1 cellular context compared by ENCODE assay signal in genomic region chr2:238174701-238175100, GRCh38.
TF ChIP-seq lines count a peak whose summit lies in the region.

No MANE protein-coding gene starts in this region.

TF ChIP-seq in HepG2, 621 proteins besides CTCF, POLR2A, EP300 and RAD21:
- TF ChIP-seq GMEB2 (CRISPR knock-in tag; IDR thresholded peaks at IDR 0.05; ENCODE audit: low read depth) (no peak), STAT5B (CRISPR knock-in tag; IDR thresholded peaks at IDR 0.05) (no peak), YY1 (IDR thresholded peaks at IDR 0.05; ENCODE audit: insufficient read depth, insufficient replicate concordance, low read depth, low read length) (no peak), ETV6 (CRISPR knock-in tag; conservative IDR thresholded peaks at IDR 0.05) (no peak), RFX1 (IDR thresholded peaks at IDR 0.05) (no peak), NPAS2 (CRISPR knock-in tag; IDR thresholded peaks at IDR 0.05; ENCODE audit: borderline replicate concordance) (no peak), ZNF552 (CRISPR knock-in tag; IDR thresholded peaks at IDR 0.05; ENCODE audit: borderline replicate concordance) (no peak), ESRRA (CRISPR knock-in tag; IDR thresholded peaks at IDR 0.05; ENCODE audit: low read depth) (no peak), ZNF317 (CRISPR knock-in tag; IDR thresholded peaks at IDR 0.05) (no peak), ZNF557 (CRISPR knock-in tag; IDR thresholded peaks at IDR 0.05) (no peak), ZNF33A (CRISPR knock-in tag; IDR thresholded peaks at IDR 0.05; ENCODE audit: borderline replicate concordance) (no peak), RBAK (CRISPR knock-in tag; IDR thresholded peaks at IDR 0.05) (no peak), MYPOP (CRISPR knock-in tag; IDR thresholded peaks at IDR 0.05) (no peak)
- TF ChIP-seq, protein P1, sequence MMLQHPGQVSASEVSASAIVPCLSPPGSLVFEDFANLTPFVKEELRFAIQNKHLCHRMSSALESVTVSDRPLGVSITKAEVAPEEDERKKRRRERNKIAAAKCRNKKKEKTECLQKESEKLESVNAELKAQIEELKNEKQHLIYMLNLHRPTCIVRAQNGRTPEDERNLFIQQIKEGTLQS (CRISPR knock-in tag; IDR thresholded peaks at IDR 0.05), result no peak
- TF ChIP-seq, protein P2, sequence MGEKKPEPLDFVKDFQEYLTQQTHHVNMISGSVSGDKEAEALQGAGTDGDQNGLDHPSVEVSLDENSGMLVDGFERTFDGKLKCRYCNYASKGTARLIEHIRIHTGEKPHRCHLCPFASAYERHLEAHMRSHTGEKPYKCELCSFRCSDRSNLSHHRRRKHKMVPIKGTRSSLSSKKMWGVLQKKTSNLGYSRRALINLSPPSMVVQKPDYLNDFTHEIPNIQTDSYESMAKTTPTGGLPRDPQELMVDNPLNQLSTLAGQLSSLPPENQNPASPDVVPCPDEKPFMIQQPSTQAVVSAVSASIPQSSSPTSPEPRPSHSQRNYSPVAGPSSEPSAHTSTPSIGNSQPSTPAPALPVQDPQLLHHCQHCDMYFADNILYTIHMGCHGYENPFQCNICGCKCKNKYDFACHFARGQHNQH (CRISPR knock-in tag; IDR thresholded peaks at IDR 0.05), result no peak
- TF ChIP-seq, protein P3, sequence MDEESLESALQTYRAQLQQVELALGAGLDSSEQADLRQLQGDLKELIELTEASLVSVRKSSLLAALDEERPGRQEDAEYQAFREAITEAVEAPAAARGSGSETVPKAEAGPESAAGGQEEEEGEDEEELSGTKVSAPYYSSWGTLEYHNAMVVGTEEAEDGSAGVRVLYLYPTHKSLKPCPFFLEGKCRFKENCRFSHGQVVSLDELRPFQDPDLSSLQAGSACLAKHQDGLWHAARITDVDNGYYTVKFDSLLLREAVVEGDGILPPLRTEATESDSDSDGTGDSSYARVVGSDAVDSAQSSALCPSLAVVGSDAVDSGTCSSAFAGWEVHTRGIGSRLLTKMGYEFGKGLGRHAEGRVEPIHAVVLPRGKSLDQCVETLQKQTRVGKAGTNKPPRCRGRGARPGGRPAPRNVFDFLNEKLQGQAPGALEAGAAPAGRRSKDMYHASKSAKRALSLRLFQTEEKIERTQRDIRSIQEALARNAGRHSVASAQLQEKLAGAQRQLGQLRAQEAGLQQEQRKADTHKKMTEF (CRISPR knock-in tag; IDR thresholded peaks at IDR 0.05), result no peak
